8 cellular contexts compared by ENCODE assay signal in genomic region chr6:43228951-43229802, GRCh38. TPM values are rescaled to one million over a fixed set of nuclear protein-coding genes. Genes with fewer than 3 reads are reported as not detected.
DNase-seq lines count a peak whose midpoint lies in the region; ATAC-seq, FAIRE-seq and TF ChIP-seq lines count a peak whose summit lies in the region.

DNPH1 (minus strand) TSS chr6:43229481; CDS start chr6:43229456, 25 bp downstream.

- peak within 1 kb of the TSS; percentile 68 for H2AFZ ChIP-seq in Loucy (ENCODE audit: low read length)
- peak within 1 kb of the TSS; percentile 90 for H2AFZ ChIP-seq in astrocyte (ENCODE audit: low read depth, low read length)

- H3K27ac Mint-ChIP-seq in T-helper 2 cell treated with Interferon-gamma antibody and Interleukin-4, amounts not matched to agents 5 μg/mL and 100 μg/mL, for 36 hours = peak within 1 kb of the TSS; percentile 86
- H3K27ac Mint-ChIP-seq in astrocyte (ENCODE audit: unreplicated experiment) = peak within 1 kb of the TSS; percentile 69

- no peak for FAIRE-seq in astrocyte (lab: Jason Lieb, UNC)

- H3K9me2 ChIP-seq in Loucy (replicated peaks; ENCODE audit: low read depth, low read length) = no peaks in the 10 kb centered on the region

- ATAC-seq in GM21825 (IDR thresholded peaks at IDR 0.05; ENCODE audit: unreplicated experiment) = peak; percentile 59

- no peaks in the 10 kb centered on the region for H3F3A ChIP-seq in Loucy (ENCODE audit: low read depth)

- H3K27me3 Mint-ChIP-seq in T-helper 2 cell treated with Interferon-gamma antibody and Interleukin-4, amounts not matched to agents 5 μg/mL and 100 μg/mL, for 36 hours (ENCODE audit: low read depth) = peaks cover 13% of the 10 kb centered on the region
- peaks cover 25% of the 10 kb centered on the region for H3K27me3 Mint-ChIP-seq in astrocyte (ENCODE audit: low read depth, unreplicated experiment)

- peaks cover 33% of the 10 kb centered on the region for H3K4me1 Mint-ChIP-seq in T-helper 2 cell treated with Interferon-gamma antibody and Interleukin-4, amounts not matched to agents 5 μg/mL and 100 μg/mL, for 36 hours (ENCODE audit: low read depth)
- peaks cover 4% of the 10 kb centered on the region for H3K4me1 Mint-ChIP-seq in astrocyte (ENCODE audit: low read depth, unreplicated experiment)

- DNase-seq in GDM1 (lab: John Stamatoyannopoulos, UW) (peak; percentile 62), astrocyte (ENCODE audit: low read depth) (peak; percentile 32), hippocampal formation (lab: John Stamatoyannopoulos, UW) (peak; percentile 46 to 72), retina (peak; percentile 92), NCI-H128 (lab: John Stamatoyannopoulos, UW; ENCODE audit: unreplicated experiment) (no peak)
- peak; percentile 81 for DNase-seq in T-helper 2 cell treated with Interferon-gamma antibody and Interleukin-4, amounts not matched to agents 5 μg/mL and 100 μg/mL, for 36 hours (ENCODE audit: low spot score)

- H3K9ac ChIP-seq in Loucy (ENCODE audit: low read depth, low read length, poor library complexity, severe bottlenecking) (peak within 1 kb of the TSS; percentile 73), astrocyte (ENCODE audit: low read length) (peak within 1 kb of the TSS; percentile 72)

- H3K4me2 ChIP-seq in Loucy (ENCODE audit: low read depth, low read length, poor library complexity, severe bottlenecking) (peak within 1 kb of the TSS; percentile 80), astrocyte (ENCODE audit: low read length) (peak within 1 kb of the TSS; percentile 84)

- H3K36me3 ChIP-seq in Loucy (ENCODE audit: insufficient read depth, low read length) = no peaks in the 10 kb centered on the region
- H3K36me3 ChIP-seq in astrocyte (ENCODE audit: insufficient read depth, low read length) = no peaks in the 10 kb centered on the region

- H3K9me3 ChIP-seq in Loucy (ENCODE audit: insufficient read depth, low read depth, low read length) (no peaks in the 10 kb centered on the region), astrocyte (ENCODE audit: insufficient read depth, low read depth, low read length) (no peaks in the 10 kb centered on the region)

- H3K4me3 ChIP-seq in Loucy (ENCODE audit: low read length, poor library complexity, severe bottlenecking) (peak within 1 kb of the TSS; percentile 76), astrocyte (ENCODE audit: insufficient read depth, low read depth, low read length) (peak within 1 kb of the TSS; percentile 62)

- H3K4me1 ChIP-seq in Loucy (ENCODE audit: insufficient read depth, low read length, poor library complexity, severe bottlenecking) (peaks cover 17% of the 10 kb centered on the region), astrocyte (ENCODE audit: insufficient read depth, low read length) (peaks cover 5% of the 10 kb centered on the region)

- no peaks in the 10 kb centered on the region for H3K9me3 Mint-ChIP-seq in T-helper 2 cell treated with Interferon-gamma antibody and Interleukin-4, amounts not matched to agents 5 μg/mL and 100 μg/mL, for 36 hours
- H3K9me3 Mint-ChIP-seq in astrocyte (ENCODE audit: unreplicated experiment) = no peaks in the 10 kb centered on the region

- H3K27me3 ChIP-seq in Loucy (ENCODE audit: insufficient read depth, low read length, poor library complexity, severe bottlenecking) (no peaks in the 10 kb centered on the region), astrocyte (ENCODE audit: insufficient read depth, low read length) (peaks cover 8% of the 10 kb centered on the region)

- no peak within 1 kb of the TSS for H3K27ac ChIP-seq in astrocyte (ENCODE audit: low read depth, low read length)

- H4K20me1 ChIP-seq in Loucy (ENCODE audit: insufficient read depth, low read length, poor library complexity, severe bottlenecking) (no peaks in the 10 kb centered on the region), astrocyte (ENCODE audit: insufficient read depth, low read length) (no peaks in the 10 kb centered on the region)

- peak; percentile 75 for TF ChIP-seq CTCF in Loucy (conservative IDR thresholded peaks at IDR 0.05; ENCODE audit: low read length)
- TF ChIP-seq CTCF in astrocyte (IDR thresholded peaks at IDR 0.05; ENCODE audit: insufficient read depth, low read depth, low read length) = peak; percentile 60

- peaks cover 16% of the 10 kb centered on the region for H3K36me3 Mint-ChIP-seq in T-helper 2 cell treated with Interferon-gamma antibody and Interleukin-4, amounts not matched to agents 5 μg/mL and 100 μg/mL, for 36 hours (ENCODE audit: low read depth)
- H3K36me3 Mint-ChIP-seq in astrocyte (ENCODE audit: low read depth, unreplicated experiment) = peaks cover 7% of the 10 kb centered on the region

- H3K4me3 Mint-ChIP-seq in T-helper 2 cell treated with Interferon-gamma antibody and Interleukin-4, amounts not matched to agents 5 μg/mL and 100 μg/mL, for 36 hours = peak within 1 kb of the TSS; percentile 89
- H3K4me3 Mint-ChIP-seq in astrocyte (ENCODE audit: unreplicated experiment) = peak within 1 kb of the TSS; percentile 82

- peaks cover 9% of the 10 kb centered on the region; the same call in 1 of the 2 replicates for H3K79me2 ChIP-seq in Loucy (ENCODE audit: insufficient read depth, low read length)
- H3K79me2 ChIP-seq in astrocyte (ENCODE audit: insufficient read depth, low read length) = no peaks in the 10 kb centered on the region

RNA-seq across cellular contexts. Expression of gene DNPH1, which starts in this region (rescaled TPM):
- 15.1 and 17.6 TPM in 2 replicates for total RNA-seq in astrocyte
